8 cellular contexts compared by ENCODE assay signal in genomic region chr4:121800638-121800960, GRCh38. TPM values are rescaled to one million over a fixed set of nuclear protein-coding genes. Genes with fewer than 3 reads are reported as not detected.
DNase-seq lines count a peak whose midpoint lies in the region; ATAC-seq and TF ChIP-seq lines count a peak whose summit lies in the region.

No MANE protein-coding gene starts in this region.

- ATAC-seq in HG03175 (IDR thresholded peaks at IDR 0.05; ENCODE audit: unreplicated experiment): peak; percentile 13

- H3K27me3 ChIP-seq in iPS-20b (ENCODE audit: insufficient read depth, low read length) (no peaks in the 10 kb centered on the region), testis (no peaks in the 10 kb centered on the region)

- TF ChIP-seq POLR2A in testis (IDR thresholded peaks at IDR 0.05): no peak

- H3K9ac ChIP-seq in iPS-20b (ENCODE audit: low read depth, low read length): peak overlapping the region; percentile 100

- H3K36me3 Mint-ChIP-seq in activated naive CD4-positive, alpha-beta T cell treated with anti-CD3 and anti-CD28 coated beads for 36 hours (ENCODE audit: low read depth): peaks cover 22% of the 10 kb centered on the region
- peaks cover 11% of the 10 kb centered on the region for H3K36me3 Mint-ChIP-seq in activated naive CD8-positive, alpha-beta T cell

- H3K36me3 ChIP-seq in iPS-20b (ENCODE audit: insufficient read depth, low read depth, low read length) (peaks cover 36% of the 10 kb centered on the region), testis (ENCODE audit: low read depth, missing control alignments) (no peaks in the 10 kb centered on the region)

- H3K4me3 ChIP-seq in iPS-20b (ENCODE audit: low read length): peak overlapping the region; percentile 98
- H3K4me3 ChIP-seq in testis: peak overlapping the region; percentile 88 to 90

- no peaks in the 10 kb centered on the region for H3K27me3 Mint-ChIP-seq in activated naive CD4-positive, alpha-beta T cell treated with anti-CD3 and anti-CD28 coated beads for 36 hours (ENCODE audit: low read depth)
- peaks cover 1% of the 10 kb centered on the region for H3K27me3 Mint-ChIP-seq in activated naive CD8-positive, alpha-beta T cell

- peak overlapping the region; percentile 89 for H3K4me3 Mint-ChIP-seq in activated naive CD4-positive, alpha-beta T cell treated with anti-CD3 and anti-CD28 coated beads for 36 hours
- H3K4me3 Mint-ChIP-seq in activated naive CD8-positive, alpha-beta T cell: peak overlapping the region; percentile 93

- no peaks in the 10 kb centered on the region for H3K9me3 ChIP-seq in iPS-20b (ENCODE audit: insufficient read depth, low read depth, low read length)
- H3K9me3 ChIP-seq in testis: no peaks in the 10 kb centered on the region

- peaks cover 50% of the 10 kb centered on the region for H3K4me1 Mint-ChIP-seq in activated naive CD4-positive, alpha-beta T cell treated with anti-CD3 and anti-CD28 coated beads for 36 hours (ENCODE audit: low read depth)
- H3K4me1 Mint-ChIP-seq in activated naive CD8-positive, alpha-beta T cell (ENCODE audit: low read depth): peaks cover 47% of the 10 kb centered on the region

- no peak for DNase-seq in activated naive CD4-positive, alpha-beta T cell treated with anti-CD3 and anti-CD28 coated beads for 36 hours
- no peak for DNase-seq in activated naive CD4-positive, alpha-beta T cell treated with Interleukin-2 at 50 U/mL for 16 hours
- DNase-seq in testis (no peak), cortex of kidney (lab: John Stamatoyannopoulos, UW) (no peak), dedifferentiated amniotic fluid mesenchymal stem cell (ENCODE audit: extremely low spot score) (no peak)

- CTCF ChIA-PET in activated naive CD4-positive, alpha-beta T cell treated with anti-CD3 and anti-CD28 coated beads for 36 hours (lab: Charles Lee): interaction anchor here (0.7 to 1.0 kb wide), 2 partner anchors 10 to 608 kb away, joined by 3 to 5 read pairs; no protein-coding TSS in a partner anchor

- TF ChIP-seq CTCF in testis (IDR thresholded peaks at IDR 0.05): no peak

- peak overlapping the region; percentile 98 for H3K27ac Mint-ChIP-seq in activated naive CD4-positive, alpha-beta T cell treated with anti-CD3 and anti-CD28 coated beads for 36 hours
- peak overlapping the region; percentile 97 for H3K27ac Mint-ChIP-seq in activated naive CD8-positive, alpha-beta T cell

- intact Hi-C loops in activated naive CD4-positive, alpha-beta T cell treated with anti-CD3 and anti-CD28 coated beads for 36 hours (cut with micrococcal nuclease): loop anchor here (1.0 to 10.0 kb wide), 4 partner anchors 352 to 1597 kb away; partner anchors contain the start of genes BLTP1 and SPRY1
- intact Hi-C loops in testis (cut with DNase I; ENCODE audit: low total_unique reads): no loop called here

- H3K27ac ChIP-seq in iPS-20b (ENCODE audit: low read length) (peak overlapping the region; percentile 91), testis (peak overlapping the region; percentile 90 to 91)

- H3K4me1 ChIP-seq in iPS-20b (ENCODE audit: insufficient read depth, low read length) (peaks cover 10% of the 10 kb centered on the region; the same call in 1 of the 2 replicates), testis (peaks cover 11% of the 10 kb centered on the region)

- 21 to 27% methylated on average over 8 of the region's 8 CpGs for WGBS in testis, 2 donors

- no peaks in the 10 kb centered on the region for H3K9me3 Mint-ChIP-seq in activated naive CD4-positive, alpha-beta T cell treated with anti-CD3 and anti-CD28 coated beads for 36 hours
- H3K9me3 Mint-ChIP-seq in activated naive CD8-positive, alpha-beta T cell (ENCODE audit: low read depth): no peaks in the 10 kb centered on the region

RNA-seq across cellular contexts. Expression of gene EXOSC9, which starts 0.5 kb away (rescaled TPM):
- 10 to 100 TPM; 57.7 to 58.7 TPM for total RNA-seq in activated naive CD4-positive, alpha-beta T cell treated with anti-CD3 and anti-CD28 coated beads for 36 hours
- total RNA-seq in testis: 10 to 100 TPM; 52.2 to 55.7 TPM
- polyA plus RNA-seq in testis (ENCODE audit: insufficient read depth, low read depth, low replicate concordance): 74.6 TPM

RNA-seq across cellular contexts. Expression of gene CCNA2, which starts 23.1 kb away (rescaled TPM):
- total RNA-seq in activated naive CD4-positive, alpha-beta T cell treated with anti-CD3 and anti-CD28 coated beads for 36 hours: 100 to 1,000 TPM; 133 to 138 TPM
- total RNA-seq in testis: 1 to 10 TPM; 6.3 to 8.0 TPM
- polyA plus RNA-seq in testis (ENCODE audit: insufficient read depth, low read depth, low replicate concordance): 10.2 TPM

RNA-seq across cellular contexts. Expression of gene SMIM43, which starts 35.6 kb away (rescaled TPM):
- not detected for total RNA-seq in activated naive CD4-positive, alpha-beta T cell treated with anti-CD3 and anti-CD28 coated beads for 36 hours
- total RNA-seq in testis: under 1 TPM; 0.25 to 0.87 TPM
- polyA plus RNA-seq in testis (ENCODE audit: insufficient read depth, low read depth, low replicate concordance): 0.30 TPM

Comparison
In these comparisons a context has a peak if more than half of its experiments do, and no peak if none do; other contexts are left out.
1. RNA of gene CCNA2, which starts 23.1 kb away (total RNA-seq): 133 to 138 TPM in activated naive CD4-positive, alpha-beta T cell treated with anti-CD3 and anti-CD28 coated beads for 36 hours; 6.3 to 8.0 TPM in testis; every median in the first group is over 10 times any median in the second.